15 cellular contexts compared by ENCODE assay signal in genomic region chr9:128362774-128363173, GRCh38. TPM values are rescaled to one million over a fixed set of nuclear protein-coding genes. Genes with fewer than 3 reads are reported as not detected.
DNase-seq lines count a peak whose midpoint lies in the region; ATAC-seq and TF ChIP-seq lines count a peak whose summit lies in the region.
"Had no signal": no experiment of that assay in that cellular context is flagged by ENCODE, and none has a peak within 500 bp of the region (broad histone marks: within the 10 kb centered on the region; RNA-seq: fewer than 3 reads in every experiment).

No MANE protein-coding gene starts in this region.

- DNase-seq in heart right ventricle: no peak
- DNase-seq in left ventricle myocardium superior: no peak
- no peak for DNase-seq in naive thymus-derived CD4-positive, alpha-beta T cell
- no peak for DNase-seq in vagina (ENCODE audit: extremely low spot score in 2 of 2)
- DNase-seq in SHP77 (lab: John Stamatoyannopoulos, UW): no peak

- CTCF ChIA-PET in naive thymus-derived CD4-positive, alpha-beta T cell (lab: Charles Lee): interaction anchor here (0.5 to 4.0 kb wide), 8 partner anchors 8 to 142 kb away, joined by 3 to 23 read pairs (median 4); partner anchors contain the start of genes CERCAM and URM1

- H3K27me3 ChIP-seq in heart right ventricle: no peaks in the 10 kb centered on the region
- no peaks in the 10 kb centered on the region for H3K27me3 ChIP-seq in naive thymus-derived CD4-positive, alpha-beta T cell (ENCODE audit: control insufficient read depth in 2 of 2, insufficient read depth in 2 of 2, low read length in 2 of 2)
- H3K27me3 ChIP-seq in vagina: no peaks in the 10 kb centered on the region
- H3K27me3 ChIP-seq: right atrium auricular region, upper lobe of right lung had no signal

- intact Hi-C loops in heart right ventricle (cut with DNase I) (loop anchor here (1.0 to 10.0 kb wide), 7 partner anchors 45 to 275 kb away; partner anchors contain the start of gene SPTAN1 (in 1 of the 10)), left ventricle myocardium superior (cut with micrococcal nuclease) (loop anchor here (10.0 kb wide), 1 partner anchor 52 kb away; no protein-coding TSS in a partner anchor), vagina (cut with DNase I) (loop anchor here (10.0 kb wide), 1 partner anchor 52 kb away; no protein-coding TSS in a partner anchor)
- intact Hi-C loops in naive thymus-derived CD4-positive, alpha-beta T cell (cut with micrococcal nuclease): loop anchor here (1.0 to 10.0 kb wide), 10 partner anchors 9 to 522 kb away; partner anchors contain the start of genes URM1 (in 2 of the 2), CERCAM (in 1 of the 2), COQ4 (in 1 of the 2) and GLE1 (in 1 of the 2)

- H3K9me3 ChIP-seq in heart right ventricle (no peaks in the 10 kb centered on the region), vagina (no peaks in the 10 kb centered on the region)
- no peaks in the 10 kb centered on the region for H3K9me3 ChIP-seq in naive thymus-derived CD4-positive, alpha-beta T cell (ENCODE audit: control insufficient read depth in 2 of 3, low read length in 3 of 3)
- H3K9me3 ChIP-seq: HAP-1, right atrium auricular region, upper lobe of right lung had no signal

- WGBS in heart right ventricle, 2 donors: 78 to 79% methylated on average over 3 of the region's 3 CpGs

- peaks cover 0 to 22% (median 0%) of the 10 kb centered on the region in 9 donors for H3K36me3 ChIP-seq in heart right ventricle
- H3K36me3 ChIP-seq in naive thymus-derived CD4-positive, alpha-beta T cell (ENCODE audit: control insufficient read depth in 2 of 3, insufficient read depth in 3 of 3, low read length in 3 of 3): no peaks in the 10 kb centered on the region
- no peaks in the 10 kb centered on the region for H3K36me3 ChIP-seq in vagina
- H3K36me3 ChIP-seq: right atrium auricular region, upper lobe of right lung had no signal

- no peaks in the 10 kb centered on the region for H3K9me3 Mint-ChIP-seq in brain
- no peaks in the 10 kb centered on the region for H3K9me3 Mint-ChIP-seq in naive thymus-derived CD4-positive, alpha-beta T cell
- H3K9me3 Mint-ChIP-seq: CD14-positive monocyte; central memory CD8-positive, alpha-beta T cell; IgD-negative memory B cell; stimulated activated naive B cell treated with anti-CD40 and anti-IgM and Interleukin-4, amounts not matched to agents 10 μg/mL and 1 μg/mL and 100 μg/mL, for 72 hours had no signal

- POLR2A ChIA-PET in naive thymus-derived CD4-positive, alpha-beta T cell (lab: Charles Lee): interaction anchor here (0.7 to 3.7 kb wide), 3 partner anchors 9 to 224 kb away, joined by 3 to 28 read pairs (median 3); partner anchors contain the start of gene URM1

- peaks cover 50% of the 10 kb centered on the region for H3K4me1 Mint-ChIP-seq in brain
- peaks cover 0 to 22% (median 6%) of the 10 kb centered on the region in 7 donors for H3K4me1 Mint-ChIP-seq in naive thymus-derived CD4-positive, alpha-beta T cell

- no peak for TF ChIP-seq POLR2A in vagina (IDR thresholded peaks at IDR 0.05)

- ATAC-seq in heart right ventricle: no peak
- no peak for ATAC-seq in left ventricle myocardium superior
- ATAC-seq in naive thymus-derived CD4-positive, alpha-beta T cell: no peak
- no peak for ATAC-seq in GM21381 (IDR thresholded peaks at IDR 0.05; ENCODE audit: unreplicated experiment)
- ATAC-seq in HG03280 (IDR thresholded peaks at IDR 0.05; ENCODE audit: unreplicated experiment): no peak

- H3K27ac ChIP-seq in heart right ventricle (peak overlapping the region in 6 of 10 donors; percentile 18 to 82 (median 66)), vagina (peak overlapping the region; percentile 75)
- H3K27ac ChIP-seq in naive thymus-derived CD4-positive, alpha-beta T cell (ENCODE audit: low read depth, low read length): no peak overlapping the region

- H3K4me3 ChIP-seq in heart right ventricle (no peak overlapping the region), vagina (no peak overlapping the region)
- no peak overlapping the region for H3K4me3 ChIP-seq in naive thymus-derived CD4-positive, alpha-beta T cell (ENCODE audit: low read length)
- H3K4me3 ChIP-seq: HAP-1 had no signal

- no peaks in the 10 kb centered on the region for H3K36me3 Mint-ChIP-seq in brain
- H3K36me3 Mint-ChIP-seq in naive thymus-derived CD4-positive, alpha-beta T cell: no peaks in the 10 kb centered on the region
- H3K36me3 Mint-ChIP-seq: CD14-positive monocyte, IgD-negative memory B cell had no signal

- no peak for TF ChIP-seq CTCF in heart right ventricle (IDR thresholded peaks at IDR 0.05)
- TF ChIP-seq CTCF in brain (conservative IDR thresholded peaks at IDR 0.05): no peak
- TF ChIP-seq CTCF in vagina (IDR thresholded peaks at IDR 0.05): no peak

- peaks cover 2 to 34% (median 26%) of the 10 kb centered on the region in 9 donors for H3K4me1 ChIP-seq in heart right ventricle
- H3K4me1 ChIP-seq in naive thymus-derived CD4-positive, alpha-beta T cell (ENCODE audit: control insufficient read depth in 2 of 2, insufficient read depth in 2 of 2, low read length in 2 of 2): peaks cover 5 to 9% of the 10 kb centered on the region in 2 donors
- peaks cover 33% of the 10 kb centered on the region for H3K4me1 ChIP-seq in vagina

- peak overlapping the region; percentile 48 to 94 (median 84) for H3K27ac Mint-ChIP-seq in brain
- H3K27ac Mint-ChIP-seq in naive thymus-derived CD4-positive, alpha-beta T cell: peak overlapping the region in 5 of 9 donors; percentile 26 to 81 (median 59)
- H3K27ac Mint-ChIP-seq: IgD-negative memory B cell had no signal

- peak overlapping the region in 2 of 5 experiments; percentile 51 to 69 for H3K4me3 Mint-ChIP-seq in brain
- no peak overlapping the region for H3K4me3 Mint-ChIP-seq in naive thymus-derived CD4-positive, alpha-beta T cell

- H3K27me3 Mint-ChIP-seq in brain: no peaks in the 10 kb centered on the region
- no peaks in the 10 kb centered on the region for H3K27me3 Mint-ChIP-seq in naive thymus-derived CD4-positive, alpha-beta T cell
- H3K27me3 Mint-ChIP-seq: stimulated activated naive B cell treated with anti-CD40 and anti-IgM and Interleukin-4, amounts not matched to agents 10 μg/mL and 1 μg/mL and 100 μg/mL, for 72 hours had no signal

RNA-seq across cellular contexts. Expression of gene URM1, which starts 8.4 kb away (rescaled TPM):
- total RNA-seq in heart right ventricle: 10 to 100 TPM; 39.2 to 64.3 (median 51.2) TPM
- 10 to 100 TPM; 18.7 to 75.7 TPM for polyA plus RNA-seq in heart right ventricle
- 51.6 TPM for total RNA-seq in left ventricle myocardium superior
- polyA plus RNA-seq in brain (ENCODE audit: insufficient read depth, low read depth, low replicate concordance): 93.0 TPM
- total RNA-seq in naive thymus-derived CD4-positive, alpha-beta T cell: 10 to 100 TPM; 32.3 to 72.4 (median 47.5) TPM
- polyA plus RNA-seq in naive thymus-derived CD4-positive, alpha-beta T cell: 10 to 100 TPM; 49.9 to 50.0 TPM
- total RNA-seq in vagina: 15.2 TPM

RNA-seq across cellular contexts. Expression of gene SLC27A4, which starts 22.4 kb away (rescaled TPM):
- total RNA-seq in heart right ventricle (10 to 100 TPM in 9 of 10 donors, 1 to 10 TPM in 1; 10.0 to 26.3 (median 15.5) TPM), left ventricle myocardium superior (19.4 TPM), vagina (28.0 TPM)
- polyA plus RNA-seq in heart right ventricle (10 to 100 TPM; 35.0 to 37.2 TPM), brain (ENCODE audit: insufficient read depth, low read depth, low replicate concordance) (50.9 TPM)
- 10 to 100 TPM in 4 of 5 experiments, 1 to 10 TPM in 1; 6.4 to 20.1 (median 12.1) TPM for total RNA-seq in naive thymus-derived CD4-positive, alpha-beta T cell
- polyA plus RNA-seq in naive thymus-derived CD4-positive, alpha-beta T cell: 1 to 10 TPM; 6.1 to 7.3 TPM

RNA-seq across cellular contexts. Expression of gene COQ4, which starts 40.1 kb away (rescaled TPM):
- total RNA-seq in heart right ventricle: 10 to 100 TPM; 26.5 to 35.8 (median 30.0) TPM
- 10 to 100 TPM; 36.3 to 42.8 TPM for polyA plus RNA-seq in heart right ventricle
- total RNA-seq in left ventricle myocardium superior: 30.7 TPM
- 98.1 TPM for polyA plus RNA-seq in brain (ENCODE audit: insufficient read depth, low read depth, low replicate concordance)
- total RNA-seq in naive thymus-derived CD4-positive, alpha-beta T cell: 10 to 100 TPM; 32.9 to 47.2 (median 42.4) TPM
- polyA plus RNA-seq in naive thymus-derived CD4-positive, alpha-beta T cell: 10 to 100 TPM; 29.6 to 30.3 TPM
- 42.0 TPM for total RNA-seq in vagina

RNA-seq across cellular contexts. Expression of gene TRUB2, which starts 40.5 kb away (rescaled TPM):
- total RNA-seq in heart right ventricle (10 to 100 TPM; 32.8 to 50.3 (median 44.2) TPM), left ventricle myocardium superior (41.4 TPM), vagina (11.3 TPM)
- polyA plus RNA-seq in heart right ventricle (10 to 100 TPM; 18.0 to 27.4 TPM), brain (ENCODE audit: insufficient read depth, low read depth, low replicate concordance) (51.8 TPM)
- 10 to 100 TPM; 11.5 to 27.2 (median 21.6) TPM for total RNA-seq in naive thymus-derived CD4-positive, alpha-beta T cell
- 10 to 100 TPM; 19.8 to 26.3 TPM for polyA plus RNA-seq in naive thymus-derived CD4-positive, alpha-beta T cell

RNA-seq across cellular contexts. Expression of gene CERCAM, which starts 57.9 kb away (rescaled TPM):
- 10 to 100 TPM in 5 of 10 donors, 1 to 10 TPM in 5; 3.5 to 30.4 (median 10.0) TPM for total RNA-seq in heart right ventricle
- polyA plus RNA-seq in heart right ventricle: 10 to 100 TPM; 10.6 to 11.3 TPM
- 7.0 TPM for total RNA-seq in left ventricle myocardium superior
- 15.9 TPM for polyA plus RNA-seq in brain (ENCODE audit: insufficient read depth, low read depth, low replicate concordance)
- total RNA-seq in naive thymus-derived CD4-positive, alpha-beta T cell: 1 to 10 TPM in 1 of 5 experiments, under 1 TPM in 4; 0.19 to 2.2 (median 0.77) TPM
- under 1 TPM; 0.15 to 0.54 TPM for polyA plus RNA-seq in naive thymus-derived CD4-positive, alpha-beta T cell
- total RNA-seq in vagina: 36.1 TPM
